In the genomic region with DNA sequence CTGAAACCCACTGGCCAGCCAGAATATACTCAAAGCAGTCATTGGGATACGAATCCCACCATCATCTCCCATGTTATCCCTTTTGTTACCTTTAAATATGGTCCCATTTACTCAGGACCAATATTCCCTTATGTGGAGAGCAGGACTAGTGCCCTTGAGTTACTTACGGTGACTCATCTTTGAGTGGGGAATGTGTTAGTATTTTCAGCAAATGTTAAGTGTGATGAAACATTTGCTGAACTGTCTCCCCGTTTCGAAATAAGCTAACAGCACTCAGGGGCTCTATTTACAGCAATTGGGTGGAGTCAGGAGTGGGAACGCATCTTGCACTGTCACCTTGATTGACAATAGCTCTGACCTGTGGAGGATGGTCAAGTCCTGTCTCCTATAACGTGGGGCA, we compare ENCODE assay signal across 9 cellular contexts.
A peak's percentile ranks its signal among the peaks of the same experiment; 100 is the strongest.
DNase-seq lines count a peak whose midpoint lies in the region; ATAC-seq and TF ChIP-seq lines count a peak whose summit lies in the region.
"Had no signal": no experiment of that assay in that cellular context is flagged by ENCODE, and none has a peak within 500 bp of the region (broad histone marks: within the 10 kb centered on the region; RNA-seq: fewer than 3 reads in every experiment).

No MANE protein-coding gene starts in this region.

- H3K27ac ChIP-seq in esophagus muscularis mucosa (replicated peaks in 1 of 4): peak overlapping the region; percentile 62 to 73 (median 66)

- DNase-seq in ELR (ENCODE audit: low read depth) (peak; percentile 92), NOMO-1 treated with dmso at 0.1 percent for 144 hours (lab: John Stamatoyannopoulos, UW; ENCODE audit: unreplicated experiment) (peak; percentile 47), esophagus muscularis mucosa (ENCODE audit: extremely low spot score) (no peak), retinal pigment epithelial cell (ENCODE audit: low read depth) (peak; percentile 32), NCI-H128 (lab: John Stamatoyannopoulos, UW; ENCODE audit: unreplicated experiment) (no peak), NCI-H1436 (lab: John Stamatoyannopoulos, UW) (no peak), NCI-H524 (lab: John Stamatoyannopoulos, UW) (no peak)
- DNase-seq: NCI-H524 treated with DMSO at 0.1 percent for 48 hours had no signal

- TF ChIP-seq CTCF in esophagus muscularis mucosa (IDR thresholded peaks at IDR 0.05): no peak
- no peak for TF ChIP-seq CTCF in retinal pigment epithelial cell (conservative IDR thresholded peaks at IDR 0.05; ENCODE audit: low read depth, low read length)

- intact Hi-C loops in esophagus muscularis mucosa (cut with DNase I): no loop called here

- no peak overlapping the region for H3K4me3 ChIP-seq in esophagus muscularis mucosa
- no peak overlapping the region for H3K4me3 ChIP-seq in retinal pigment epithelial cell (ENCODE audit: low read length)

- ATAC-seq in GM21390 (IDR thresholded peaks at IDR 0.05; ENCODE audit: unreplicated experiment): no peak

- H3K36me3 ChIP-seq in esophagus muscularis mucosa: no peaks in the 10 kb centered on the region

- H3K9me3 ChIP-seq in esophagus muscularis mucosa: no peaks in the 10 kb centered on the region

- peaks cover 0 to 13% (median 3%) of the 10 kb centered on the region in 4 donors for H3K4me1 ChIP-seq in esophagus muscularis mucosa

- no peaks in the 10 kb centered on the region for H3K27me3 ChIP-seq in esophagus muscularis mucosa

- no peak for TF ChIP-seq POLR2A in esophagus muscularis mucosa (IDR thresholded peaks at IDR 0.05; ENCODE audit: low read depth)

- WGBS in esophagus muscularis mucosa: 56% methylated on average over 6 of the region's 6 CpGs

- TF ChIP-seq EP300 in esophagus muscularis mucosa (IDR thresholded peaks at IDR 0.05): no peak

Comparison
In these comparisons a context has a peak if more than half of its experiments do, and no peak if none do; other contexts are left out.
1. DNase-seq: peak in ELR (single experiment), NOMO-1 treated with dmso at 0.1 percent for 144 hours (single experiment) and retinal pigment epithelial cell (single experiment); none in esophagus muscularis mucosa (single experiment), NCI-H128 (single experiment), NCI-H1436 (single experiment) and NCI-H524 (0 of 2).